ENCODE assay signal across 1 cellular context in the genomic region with DNA sequence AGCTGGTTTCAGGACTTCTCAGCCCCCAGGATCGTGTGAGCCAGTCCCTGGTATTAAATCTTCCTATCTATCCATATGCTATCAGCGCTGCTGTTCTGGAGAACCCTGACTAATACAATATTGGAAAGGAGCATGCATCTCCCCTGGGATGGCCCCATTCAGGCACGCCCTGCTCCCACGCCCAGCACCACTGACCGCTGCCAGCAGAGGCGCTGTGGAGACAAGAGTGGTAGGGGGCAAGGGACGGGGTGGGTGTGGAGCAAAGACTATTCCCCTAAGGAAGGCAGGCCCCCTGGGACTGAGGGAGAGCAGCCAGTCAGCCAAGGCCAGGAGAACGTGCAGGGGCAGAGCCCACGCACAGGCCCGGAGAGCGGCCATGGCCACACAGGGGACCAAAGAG.
TF ChIP-seq lines count a peak whose summit lies in the region.

No MANE protein-coding gene starts in this region.

TF ChIP-seq in HepG2, 621 proteins besides CTCF, POLR2A, EP300 and RAD21 (continued from another document):
- TF ChIP-seq, protein P1, sequence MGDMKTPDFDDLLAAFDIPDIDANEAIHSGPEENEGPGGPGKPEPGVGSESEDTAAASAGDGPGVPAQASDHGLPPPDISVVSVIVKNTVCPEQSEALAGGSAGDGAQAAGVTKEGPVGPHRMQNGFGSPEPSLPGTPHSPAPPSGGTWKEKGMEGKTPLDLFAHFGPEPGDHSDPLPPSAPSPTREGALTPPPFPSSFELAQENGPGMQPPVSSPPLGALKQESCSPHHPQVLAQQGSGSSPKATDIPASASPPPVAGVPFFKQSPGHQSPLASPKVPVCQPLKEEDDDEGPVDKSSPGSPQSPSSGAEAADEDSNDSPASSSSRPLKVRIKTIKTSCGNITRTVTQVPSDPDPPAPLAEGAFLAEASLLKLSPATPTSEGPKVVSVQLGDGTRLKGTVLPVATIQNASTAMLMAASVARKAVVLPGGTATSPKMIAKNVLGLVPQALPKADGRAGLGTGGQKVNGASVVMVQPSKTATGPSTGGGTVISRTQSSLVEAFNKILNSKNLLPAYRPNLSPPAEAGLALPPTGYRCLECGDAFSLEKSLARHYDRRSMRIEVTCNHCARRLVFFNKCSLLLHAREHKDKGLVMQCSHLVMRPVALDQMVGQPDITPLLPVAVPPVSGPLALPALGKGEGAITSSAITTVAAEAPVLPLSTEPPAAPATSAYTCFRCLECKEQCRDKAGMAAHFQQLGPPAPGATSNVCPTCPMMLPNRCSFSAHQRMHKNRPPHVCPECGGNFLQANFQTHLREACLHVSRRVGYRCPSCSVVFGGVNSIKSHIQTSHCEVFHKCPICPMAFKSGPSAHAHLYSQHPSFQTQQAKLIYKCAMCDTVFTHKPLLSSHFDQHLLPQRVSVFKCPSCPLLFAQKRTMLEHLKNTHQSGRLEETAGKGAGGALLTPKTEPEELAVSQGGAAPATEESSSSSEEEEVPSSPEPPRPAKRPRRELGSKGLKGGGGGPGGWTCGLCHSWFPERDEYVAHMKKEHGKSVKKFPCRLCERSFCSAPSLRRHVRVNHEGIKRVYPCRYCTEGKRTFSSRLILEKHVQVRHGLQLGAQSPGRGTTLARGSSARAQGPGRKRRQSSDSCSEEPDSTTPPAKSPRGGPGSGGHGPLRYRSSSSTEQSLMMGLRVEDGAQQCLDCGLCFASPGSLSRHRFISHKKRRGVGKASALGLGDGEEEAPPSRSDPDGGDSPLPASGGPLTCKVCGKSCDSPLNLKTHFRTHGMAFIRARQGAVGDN (CRISPR knock-in tag; IDR thresholded peaks at IDR 0.05): peak; percentile 63
- TF ChIP-seq, protein P2, sequence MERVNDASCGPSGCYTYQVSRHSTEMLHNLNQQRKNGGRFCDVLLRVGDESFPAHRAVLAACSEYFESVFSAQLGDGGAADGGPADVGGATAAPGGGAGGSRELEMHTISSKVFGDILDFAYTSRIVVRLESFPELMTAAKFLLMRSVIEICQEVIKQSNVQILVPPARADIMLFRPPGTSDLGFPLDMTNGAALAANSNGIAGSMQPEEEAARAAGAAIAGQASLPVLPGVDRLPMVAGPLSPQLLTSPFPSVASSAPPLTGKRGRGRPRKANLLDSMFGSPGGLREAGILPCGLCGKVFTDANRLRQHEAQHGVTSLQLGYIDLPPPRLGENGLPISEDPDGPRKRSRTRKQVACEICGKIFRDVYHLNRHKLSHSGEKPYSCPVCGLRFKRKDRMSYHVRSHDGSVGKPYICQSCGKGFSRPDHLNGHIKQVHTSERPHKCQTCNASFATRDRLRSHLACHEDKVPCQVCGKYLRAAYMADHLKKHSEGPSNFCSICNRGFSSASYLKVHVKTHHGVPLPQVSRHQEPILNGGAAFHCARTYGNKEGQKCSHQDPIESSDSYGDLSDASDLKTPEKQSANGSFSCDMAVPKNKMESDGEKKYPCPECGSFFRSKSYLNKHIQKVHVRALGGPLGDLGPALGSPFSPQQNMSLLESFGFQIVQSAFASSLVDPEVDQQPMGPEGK (CRISPR knock-in tag; IDR thresholded peaks at IDR 0.05): 0 out of 2 replicates have a peak, but pooled peaks have one; percentile 15
- TF ChIP-seq MED8 (CRISPR knock-in tag; IDR thresholded peaks at IDR 0.05; ENCODE audit: insufficient replicate concordance): no peak
- TF ChIP-seq POGZ (CRISPR knock-in tag; IDR thresholded peaks at IDR 0.05): peak; percentile 14; the same call in 1 of the 2 replicates
- TF ChIP-seq, protein P3, sequence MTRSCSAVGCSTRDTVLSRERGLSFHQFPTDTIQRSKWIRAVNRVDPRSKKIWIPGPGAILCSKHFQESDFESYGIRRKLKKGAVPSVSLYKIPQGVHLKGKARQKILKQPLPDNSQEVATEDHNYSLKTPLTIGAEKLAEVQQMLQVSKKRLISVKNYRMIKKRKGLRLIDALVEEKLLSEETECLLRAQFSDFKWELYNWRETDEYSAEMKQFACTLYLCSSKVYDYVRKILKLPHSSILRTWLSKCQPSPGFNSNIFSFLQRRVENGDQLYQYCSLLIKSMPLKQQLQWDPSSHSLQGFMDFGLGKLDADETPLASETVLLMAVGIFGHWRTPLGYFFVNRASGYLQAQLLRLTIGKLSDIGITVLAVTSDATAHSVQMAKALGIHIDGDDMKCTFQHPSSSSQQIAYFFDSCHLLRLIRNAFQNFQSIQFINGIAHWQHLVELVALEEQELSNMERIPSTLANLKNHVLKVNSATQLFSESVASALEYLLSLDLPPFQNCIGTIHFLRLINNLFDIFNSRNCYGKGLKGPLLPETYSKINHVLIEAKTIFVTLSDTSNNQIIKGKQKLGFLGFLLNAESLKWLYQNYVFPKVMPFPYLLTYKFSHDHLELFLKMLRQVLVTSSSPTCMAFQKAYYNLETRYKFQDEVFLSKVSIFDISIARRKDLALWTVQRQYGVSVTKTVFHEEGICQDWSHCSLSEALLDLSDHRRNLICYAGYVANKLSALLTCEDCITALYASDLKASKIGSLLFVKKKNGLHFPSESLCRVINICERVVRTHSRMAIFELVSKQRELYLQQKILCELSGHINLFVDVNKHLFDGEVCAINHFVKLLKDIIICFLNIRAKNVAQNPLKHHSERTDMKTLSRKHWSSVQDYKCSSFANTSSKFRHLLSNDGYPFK (CRISPR knock-in tag; IDR thresholded peaks at IDR 0.05; ENCODE audit: borderline replicate concordance): no peak
- TF ChIP-seq, protein P4, sequence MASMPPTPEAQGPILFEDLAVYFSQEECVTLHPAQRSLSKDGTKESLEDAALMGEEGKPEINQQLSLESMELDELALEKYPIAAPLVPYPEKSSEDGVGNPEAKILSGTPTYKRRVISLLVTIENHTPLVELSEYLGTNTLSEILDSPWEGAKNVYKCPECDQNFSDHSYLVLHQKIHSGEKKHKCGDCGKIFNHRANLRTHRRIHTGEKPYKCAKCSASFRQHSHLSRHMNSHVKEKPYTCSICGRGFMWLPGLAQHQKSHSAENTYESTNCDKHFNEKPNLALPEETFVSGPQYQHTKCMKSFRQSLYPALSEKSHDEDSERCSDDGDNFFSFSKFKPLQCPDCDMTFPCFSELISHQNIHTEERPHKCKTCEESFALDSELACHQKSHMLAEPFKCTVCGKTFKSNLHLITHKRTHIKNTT (CRISPR knock-in tag; IDR thresholded peaks at IDR 0.05): no peak
- TF ChIP-seq, protein P5, sequence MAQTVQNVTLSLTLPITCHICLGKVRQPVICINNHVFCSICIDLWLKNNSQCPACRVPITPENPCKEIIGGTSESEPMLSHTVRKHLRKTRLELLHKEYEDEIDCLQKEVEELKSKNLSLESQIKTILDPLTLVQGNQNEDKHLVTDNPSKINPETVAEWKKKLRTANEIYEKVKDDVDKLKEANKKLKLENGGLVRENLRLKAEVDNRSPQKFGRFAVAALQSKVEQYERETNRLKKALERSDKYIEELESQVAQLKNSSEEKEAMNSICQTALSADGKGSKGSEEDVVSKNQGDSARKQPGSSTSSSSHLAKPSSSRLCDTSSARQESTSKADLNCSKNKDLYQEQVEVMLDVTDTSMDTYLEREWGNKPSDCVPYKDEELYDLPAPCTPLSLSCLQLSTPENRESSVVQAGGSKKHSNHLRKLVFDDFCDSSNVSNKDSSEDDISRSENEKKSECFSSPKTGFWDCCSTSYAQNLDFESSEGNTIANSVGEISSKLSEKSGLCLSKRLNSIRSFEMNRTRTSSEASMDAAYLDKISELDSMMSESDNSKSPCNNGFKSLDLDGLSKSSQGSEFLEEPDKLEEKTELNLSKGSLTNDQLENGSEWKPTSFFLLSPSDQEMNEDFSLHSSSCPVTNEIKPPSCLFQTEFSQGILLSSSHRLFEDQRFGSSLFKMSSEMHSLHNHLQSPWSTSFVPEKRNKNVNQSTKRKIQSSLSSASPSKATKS (CRISPR knock-in tag; IDR thresholded peaks at IDR 0.05): no peak
- no peak for TF ChIP-seq NFIC (IDR thresholded peaks at IDR 0.05; ENCODE audit: low read length)
- TF ChIP-seq, protein P6, sequence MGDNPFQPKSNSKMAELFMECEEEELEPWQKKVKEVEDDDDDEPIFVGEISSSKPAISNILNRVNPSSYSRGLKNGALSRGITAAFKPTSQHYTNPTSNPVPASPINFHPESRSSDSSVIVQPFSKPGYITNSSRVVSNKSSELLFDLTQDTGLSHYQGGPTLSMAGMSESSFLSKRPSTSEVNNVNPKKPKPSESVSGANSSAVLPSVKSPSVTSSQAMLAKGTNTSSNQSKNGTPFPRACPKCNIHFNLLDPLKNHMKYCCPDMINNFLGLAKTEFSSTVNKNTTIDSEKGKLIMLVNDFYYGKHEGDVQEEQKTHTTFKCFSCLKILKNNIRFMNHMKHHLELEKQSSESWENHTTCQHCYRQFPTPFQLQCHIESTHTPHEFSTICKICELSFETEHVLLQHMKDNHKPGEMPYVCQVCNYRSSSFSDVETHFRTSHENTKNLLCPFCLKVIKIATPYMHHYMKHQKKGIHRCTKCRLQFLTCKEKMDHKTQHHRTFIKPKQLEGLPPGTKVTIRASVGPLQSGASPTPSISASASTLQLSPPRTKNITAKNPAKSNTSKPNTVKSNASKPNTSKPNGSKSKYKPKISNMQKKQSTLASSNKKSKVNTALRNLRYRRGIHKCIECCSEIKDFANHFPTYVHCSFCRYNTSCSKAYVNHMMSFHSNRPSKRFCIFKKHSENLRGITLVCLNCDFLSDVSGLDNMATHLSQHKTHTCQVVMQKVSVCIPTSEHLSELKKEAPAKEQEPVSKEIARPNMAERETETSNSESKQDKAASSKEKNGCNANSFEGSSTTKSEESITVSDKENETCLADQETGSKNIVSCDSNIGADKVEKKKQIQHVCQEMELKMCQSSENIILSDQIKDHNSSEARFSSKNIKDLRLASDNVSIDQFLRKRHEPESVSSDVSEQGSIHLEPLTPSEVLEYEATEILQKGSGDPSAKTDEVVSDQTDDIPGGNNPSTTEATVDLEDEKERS (CRISPR knock-in tag; IDR thresholded peaks at IDR 0.05): 0 out of 2 replicates have a peak, but pooled peaks have one; percentile 22
- peak; percentile 48 for TF ChIP-seq AGO2 (optimal IDR thresholded peaks at IDR 0.05; ENCODE audit: low read depth, low read length)
- TF ChIP-seq SMAD9 (CRISPR knock-in tag; IDR thresholded peaks at IDR 0.05): no peak
- no peak for TF ChIP-seq KLF12 (CRISPR knock-in tag; IDR thresholded peaks at IDR 0.05; ENCODE audit: borderline replicate concordance)
- no peak for TF ChIP-seq ZC3H13 (CRISPR knock-in tag; IDR thresholded peaks at IDR 0.05)
